Comparison of ENCODE assay signal across 1 cellular context in the genomic region with DNA sequence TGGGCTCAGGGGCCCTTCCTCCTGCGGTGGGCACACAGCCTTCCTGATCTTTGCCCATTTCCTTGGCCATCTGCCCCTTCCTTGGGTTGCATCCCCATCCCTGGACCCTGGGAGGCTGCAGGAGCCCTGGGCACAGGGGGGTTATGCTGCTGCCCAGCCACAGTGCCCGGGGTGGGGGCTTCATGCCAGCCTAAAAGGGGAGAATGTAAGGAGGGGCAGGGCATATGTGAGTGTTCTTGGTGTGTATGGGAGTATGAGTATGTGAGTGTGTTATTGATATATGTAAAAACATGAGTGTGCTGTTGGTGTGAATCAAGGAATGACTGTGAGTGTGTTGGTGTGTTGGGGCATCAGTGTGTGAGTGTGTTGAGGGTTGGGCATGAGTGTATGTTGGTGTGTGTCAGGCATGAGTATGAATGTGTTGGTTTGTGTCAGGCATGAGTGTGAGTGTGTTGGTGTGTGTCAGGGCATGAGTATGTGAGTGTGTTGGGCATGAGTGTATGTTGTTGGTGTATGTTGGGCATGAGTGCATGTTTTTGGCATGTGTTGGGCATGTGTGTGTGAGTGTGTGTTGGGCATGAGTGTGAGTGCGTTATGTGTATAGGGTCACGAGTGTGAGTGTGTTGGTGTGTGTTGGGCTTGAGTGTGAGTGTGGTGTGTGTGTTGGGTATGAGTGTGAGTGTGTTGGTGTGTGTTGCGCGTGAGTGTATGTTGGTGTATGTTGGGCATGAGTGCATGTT.
TF ChIP-seq lines count a peak whose summit lies in the region.

No MANE protein-coding gene starts in this region.

TF ChIP-seq in HepG2, 621 proteins besides CTCF, POLR2A, EP300 and RAD21 (continued from another document):
- TF ChIP-seq, protein P1, sequence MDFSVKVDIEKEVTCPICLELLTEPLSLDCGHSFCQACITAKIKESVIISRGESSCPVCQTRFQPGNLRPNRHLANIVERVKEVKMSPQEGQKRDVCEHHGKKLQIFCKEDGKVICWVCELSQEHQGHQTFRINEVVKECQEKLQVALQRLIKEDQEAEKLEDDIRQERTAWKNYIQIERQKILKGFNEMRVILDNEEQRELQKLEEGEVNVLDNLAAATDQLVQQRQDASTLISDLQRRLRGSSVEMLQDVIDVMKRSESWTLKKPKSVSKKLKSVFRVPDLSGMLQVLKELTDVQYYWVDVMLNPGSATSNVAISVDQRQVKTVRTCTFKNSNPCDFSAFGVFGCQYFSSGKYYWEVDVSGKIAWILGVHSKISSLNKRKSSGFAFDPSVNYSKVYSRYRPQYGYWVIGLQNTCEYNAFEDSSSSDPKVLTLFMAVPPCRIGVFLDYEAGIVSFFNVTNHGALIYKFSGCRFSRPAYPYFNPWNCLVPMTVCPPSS (IDR thresholded peaks at IDR 0.05): peak; percentile 40; the same call in 1 of the 2 replicates
- TF ChIP-seq, protein P2, sequence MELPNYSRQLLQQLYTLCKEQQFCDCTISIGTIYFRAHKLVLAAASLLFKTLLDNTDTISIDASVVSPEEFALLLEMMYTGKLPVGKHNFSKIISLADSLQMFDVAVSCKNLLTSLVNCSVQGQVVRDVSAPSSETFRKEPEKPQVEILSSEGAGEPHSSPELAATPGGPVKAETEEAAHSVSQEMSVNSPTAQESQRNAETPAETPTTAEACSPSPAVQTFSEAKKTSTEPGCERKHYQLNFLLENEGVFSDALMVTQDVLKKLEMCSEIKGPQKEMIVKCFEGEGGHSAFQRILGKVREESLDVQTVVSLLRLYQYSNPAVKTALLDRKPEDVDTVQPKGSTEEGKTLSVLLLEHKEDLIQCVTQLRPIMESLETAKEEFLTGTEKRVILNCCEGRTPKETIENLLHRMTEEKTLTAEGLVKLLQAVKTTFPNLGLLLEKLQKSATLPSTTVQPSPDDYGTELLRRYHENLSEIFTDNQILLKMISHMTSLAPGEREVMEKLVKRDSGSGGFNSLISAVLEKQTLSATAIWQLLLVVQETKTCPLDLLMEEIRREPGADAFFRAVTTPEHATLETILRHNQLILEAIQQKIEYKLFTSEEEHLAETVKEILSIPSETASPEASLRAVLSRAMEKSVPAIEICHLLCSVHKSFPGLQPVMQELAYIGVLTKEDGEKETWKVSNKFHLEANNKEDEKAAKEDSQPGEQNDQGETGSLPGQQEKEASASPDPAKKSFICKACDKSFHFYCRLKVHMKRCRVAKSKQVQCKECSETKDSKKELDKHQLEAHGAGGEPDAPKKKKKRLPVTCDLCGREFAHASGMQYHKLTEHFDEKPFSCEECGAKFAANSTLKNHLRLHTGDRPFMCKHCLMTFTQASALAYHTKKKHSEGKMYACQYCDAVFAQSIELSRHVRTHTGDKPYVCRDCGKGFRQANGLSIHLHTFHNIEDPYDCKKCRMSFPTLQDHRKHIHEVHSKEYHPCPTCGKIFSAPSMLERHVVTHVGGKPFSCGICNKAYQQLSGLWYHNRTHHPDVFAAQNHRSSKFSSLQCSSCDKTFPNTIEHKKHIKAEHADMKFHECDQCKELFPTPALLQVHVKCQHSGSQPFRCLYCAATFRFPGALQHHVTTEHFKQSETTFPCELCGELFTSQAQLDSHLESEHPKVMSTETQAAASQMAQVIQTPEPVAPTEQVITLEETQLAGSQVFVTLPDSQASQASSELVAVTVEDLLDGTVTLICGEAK (IDR thresholded peaks at IDR 0.05): peak; percentile 32; the same call in 1 of the 2 replicates
- TF ChIP-seq, protein P2 (CRISPR knock-in tag; IDR thresholded peaks at IDR 0.05): no peak
